8 cellular contexts compared by ENCODE assay signal in the genomic region with DNA sequence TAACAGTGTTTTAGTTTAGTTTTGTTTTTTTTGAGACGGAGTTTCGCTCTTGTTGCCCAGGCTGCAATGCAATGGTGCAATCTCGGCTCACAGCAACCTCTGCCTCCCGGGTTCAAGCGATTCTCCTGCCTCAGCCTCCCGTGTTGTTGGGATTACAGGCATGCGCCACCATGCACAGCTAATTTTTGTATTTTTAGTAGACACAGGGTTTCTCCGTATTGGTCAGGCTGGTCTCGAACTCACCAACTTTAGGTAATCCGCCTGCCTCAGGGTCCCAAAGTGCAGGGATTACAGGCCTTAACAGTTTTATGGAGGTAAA. TPM values are rescaled to one million over a fixed set of nuclear protein-coding genes. Genes with fewer than 3 reads are reported as not detected.
DNase-seq lines count a peak whose midpoint lies in the region; ATAC-seq, FAIRE-seq and TF ChIP-seq lines count a peak whose summit lies in the region.
"Not testable (repeated sequence)": the region's sequence is repeated elsewhere in the genome, so short reads cannot be mapped to it uniquely, and the experiment has no call there.

No MANE protein-coding gene starts in this region.

- H3K14ac ChIP-seq in trophoblast cell (ENCODE audit: low read length): not testable (repeated sequence)

- H3K4me1 ChIP-seq in PC-9 (replicated peaks; ENCODE audit: insufficient read depth); trophoblast cell (ENCODE audit: control insufficient read depth in 1 of 2, insufficient read depth in 2 of 2, low read length in 2 of 2); urinary bladder (ENCODE audit: insufficient read depth): not testable (repeated sequence)
- H3K4me1 ChIP-seq in endothelial cell of umbilical vein (ENCODE audit: control insufficient read depth, extremely low read depth, insufficient read depth, low read length) (peaks cover 11% of the 10 kb centered on the region), liver (ENCODE audit: control insufficient read depth in 4 of 4, insufficient read depth in 4 of 4, low read length in 3 of 4) (peaks cover 1 to 21% (median 14%) of the 10 kb centered on the region in 4 donors)

- not testable (repeated sequence) for H3K9me1 ChIP-seq in endothelial cell of umbilical vein (replicated peaks; ENCODE audit: control insufficient read depth, extremely low read depth, insufficient read depth, low read length)

- not testable (repeated sequence) for TF ChIP-seq RAD21 in liver (IDR thresholded peaks at IDR 0.05)

- 38% methylated on average over 10 of the region's 10 CpGs for WGBS in liver
- no CpG with 5 or more reads among the region's 10 CpGs for WGBS in trophoblast cell (ENCODE audit: extremely low coverage, insufficient coverage, insufficient read length)
- WGBS in urinary bladder: 41% methylated on average over 10 of the region's 10 CpGs

- H3K4ac ChIP-seq in trophoblast cell (ENCODE audit: low read depth, low read length): not testable (repeated sequence)

- peaks cover 43% of the 10 kb centered on the region for H3K4me1 Mint-ChIP-seq in activated naive CD4-positive, alpha-beta T cell treated with anti-CD3 and anti-CD28 coated beads, Interleukin-2, amount 50 U/mL, for 24 hours

- H4K12ac ChIP-seq in trophoblast cell (ENCODE audit: low read depth, low read length): peak overlapping the region; percentile 44

- intact Hi-C loops in PC-9 (cut with micrococcal nuclease; ENCODE audit: unreplicated experiment); endothelial cell of umbilical vein (cut with micrococcal nuclease): not testable (repeated sequence)

- not testable (repeated sequence) for H3K9me2 ChIP-seq in PC-9 (ENCODE audit: insufficient read depth)

- dilution Hi-C loops in endothelial cell of umbilical vein (cut with MboI; ENCODE audit: extremely low pct_ligation_motif_present, low sequenced_read_pairs): not testable (repeated sequence)

- H3K36me3 Mint-ChIP-seq in activated naive CD4-positive, alpha-beta T cell treated with anti-CD3 and anti-CD28 coated beads, Interleukin-2, amount 50 U/mL, for 24 hours: not testable (repeated sequence)

- not testable (repeated sequence) for H2BK120ac ChIP-seq in trophoblast cell (ENCODE audit: insufficient read depth, low read length, poor library complexity)

- H3K4me3 Mint-ChIP-seq in activated naive CD4-positive, alpha-beta T cell treated with anti-CD3 and anti-CD28 coated beads, Interleukin-2, amount 50 U/mL, for 24 hours: peak overlapping the region; percentile 100

- peak overlapping the region; percentile 84 for H3K9ac ChIP-seq in endothelial cell of umbilical vein (replicated peaks; ENCODE audit: extremely low read depth, insufficient read depth, low read length)
- H3K9ac ChIP-seq in liver (ENCODE audit: low read depth in 1 of 2, low read length in 2 of 2): peak overlapping the region in 1 of 2 donors; percentile 48
- not testable (repeated sequence) for H3K9ac ChIP-seq in trophoblast cell (ENCODE audit: low read length)

- ATAC-seq in HG02938 (IDR thresholded peaks at IDR 0.05; ENCODE audit: unreplicated experiment): peak; percentile 4

- H2AFZ ChIP-seq in PC-9: peak overlapping the region; percentile 98
- peak overlapping the region; percentile 52 for H2AFZ ChIP-seq in endothelial cell of umbilical vein (ENCODE audit: low read depth, low read length)
- not testable (repeated sequence) for H2AFZ ChIP-seq in trophoblast cell (ENCODE audit: insufficient read depth, low read length, poor library complexity)

- not testable (repeated sequence) for H3K18ac ChIP-seq in trophoblast cell (ENCODE audit: low read length)

- H3K4me3 ChIP-seq in GM12875 (ENCODE audit: low read depth, low read length): peak overlapping the region; percentile 72
- peak overlapping the region; percentile 77; the same call in 1 of the 2 replicates for H3K4me3 ChIP-seq in PC-9
- H3K4me3 ChIP-seq in endothelial cell of umbilical vein (replicated peaks in 1 of 3; ENCODE audit: insufficient read depth in 1 of 3, low read depth in 1 of 3, low read length in 3 of 3): peak overlapping the region; percentile 13 to 98 (median 56)
- H3K4me3 ChIP-seq in liver (ENCODE audit: low read depth in 1 of 3, low read length in 3 of 3): peak overlapping the region; percentile 83 to 100 (median 97)
- not testable (repeated sequence) for H3K4me3 ChIP-seq in trophoblast cell (ENCODE audit: low read depth, low read length)
- H3K4me3 ChIP-seq in urinary bladder (ENCODE audit: low read depth, low read length): peak overlapping the region; percentile 80

- TF ChIP-seq CTCF in GM12875 (IDR thresholded peaks at IDR 0.05; ENCODE audit: borderline replicate concordance, insufficient read depth, low read depth, low read length); PC-9 (conservative IDR thresholded peaks at IDR 0.05); endothelial cell of umbilical vein (IDR thresholded peaks at IDR 0.05; ENCODE audit: extremely low read depth in 1 of 2, insufficient read depth in 1 of 2, low read depth in 1 of 2, low read length in 2 of 2); liver (IDR thresholded peaks at IDR 0.05; ENCODE audit: low read depth, low read length, missing input control): not testable (repeated sequence)

- BruUV-seq in PC-9 (replicated peaks; lab: Mats Ljungman, UMichigan); endothelial cell of umbilical vein (replicated peaks; lab: Mats Ljungman, UMichigan): not testable (repeated sequence)

- not testable (repeated sequence) for H3K9me3 ChIP-seq in PC-9 (ENCODE audit: insufficient read depth, low read depth); endothelial cell of umbilical vein (replicated peaks; ENCODE audit: control insufficient read depth, insufficient read depth, low read length); liver (ENCODE audit: control insufficient read depth in 4 of 4, low read length in 3 of 4); trophoblast cell (ENCODE audit: insufficient read depth, low read depth, low read length)

- POLR2A ChIA-PET in PC-9 (lab: Charles Lee; ENCODE audit: unreplicated experiment) (interaction anchor here (0.5 to 1.9 kb wide), 6 partner anchors 18 to 534 kb away, joined by 4 to 13 read pairs (median 10); partner anchors contain the start of gene ZNF770), endothelial cell of umbilical vein (lab: Charles Lee) (interaction anchor here (0.6 to 1.6 kb wide), 6 partner anchors 11 to 349 kb away, joined by 3 to 30 read pairs (median 4); partner anchors contain the start of gene ZNF770)

- not testable (repeated sequence) for H2BK12ac ChIP-seq in trophoblast cell (ENCODE audit: low read length)

- H3K4me2 ChIP-seq in PC-9: peak overlapping the region; percentile 95
- peak overlapping the region; percentile 43 for H3K4me2 ChIP-seq in endothelial cell of umbilical vein (ENCODE audit: insufficient read depth, low read length)
- peak overlapping the region; percentile 53 for H3K4me2 ChIP-seq in trophoblast cell (ENCODE audit: low read length)

- H3K27me3 Mint-ChIP-seq in activated naive CD4-positive, alpha-beta T cell treated with anti-CD3 and anti-CD28 coated beads, Interleukin-2, amount 50 U/mL, for 24 hours: not testable (repeated sequence)

- not testable (repeated sequence) for TF ChIP-seq POLR2A in endothelial cell of umbilical vein (IDR thresholded peaks at IDR 0.05; ENCODE audit: low read depth, low read length)

- H3K36me3 ChIP-seq in PC-9 (ENCODE audit: low read depth); endothelial cell of umbilical vein (ENCODE audit: control insufficient read depth in 2 of 2, extremely low read depth in 1 of 2, insufficient read depth in 2 of 2, low read length in 2 of 2); liver (ENCODE audit: control insufficient read depth in 4 of 4, insufficient read depth in 3 of 4, low read depth in 1 of 4, low read length in 3 of 4); trophoblast cell (ENCODE audit: control insufficient read depth in 1 of 2, insufficient read depth in 2 of 2, low read length in 2 of 2); urinary bladder (ENCODE audit: insufficient read depth): not testable (repeated sequence)

- FAIRE-seq in endothelial cell of umbilical vein (lab: Jason Lieb, UNC): not testable (repeated sequence)

- H4K91ac ChIP-seq in trophoblast cell (ENCODE audit: low read depth, low read length): not testable (repeated sequence)

- H3K9me3 Mint-ChIP-seq in activated naive CD4-positive, alpha-beta T cell treated with anti-CD3 and anti-CD28 coated beads, Interleukin-2, amount 50 U/mL, for 24 hours: not testable (repeated sequence)

- DNase-seq in PC-9; endothelial cell of umbilical vein (ENCODE audit: low read depth, low spot score); trophoblast cell: not testable (repeated sequence)

- H3K23ac ChIP-seq in trophoblast cell (ENCODE audit: low read length): not testable (repeated sequence)

- not testable (repeated sequence) for H4K20me1 ChIP-seq in PC-9 (ENCODE audit: insufficient read depth); endothelial cell of umbilical vein (replicated peaks; ENCODE audit: control insufficient read depth, extremely low read depth, insufficient read depth, low read length)

- not testable (repeated sequence) for H2AK5ac ChIP-seq in trophoblast cell (ENCODE audit: low read length)

- CTCF ChIA-PET in PC-9 (lab: Charles Lee) (interaction anchor here (1.0 to 1.3 kb wide), 2 partner anchors 18 to 49 kb away, joined by 4 to 7 read pairs; partner anchors contain the start of gene ZNF770), endothelial cell of umbilical vein (lab: Charles Lee) (interaction anchor here (0.8 to 6.6 kb wide), 19 partner anchors 9 to 359 kb away, joined by 3 to 82 read pairs (median 5); partner anchors contain the start of gene ZNF770)

- not testable (repeated sequence) for H3K27me3 ChIP-seq in PC-9 (ENCODE audit: insufficient read depth, low read depth); endothelial cell of umbilical vein (ENCODE audit: control insufficient read depth in 2 of 2, insufficient read depth in 2 of 2, low read length in 2 of 2); liver (ENCODE audit: control insufficient read depth in 4 of 4, insufficient read depth in 4 of 4, low read length in 3 of 4); trophoblast cell (ENCODE audit: insufficient read depth, low read length)

- not testable (repeated sequence) for H3F3A ChIP-seq in PC-9 (ENCODE audit: insufficient read depth, low read depth)

- H3K79me1 ChIP-seq in trophoblast cell (ENCODE audit: low read length): not testable (repeated sequence)

- not testable (repeated sequence) for H2BK5ac ChIP-seq in trophoblast cell (ENCODE audit: low read depth, low read length, poor library complexity)

- peak overlapping the region; percentile 99 for H3K27ac Mint-ChIP-seq in activated naive CD4-positive, alpha-beta T cell treated with anti-CD3 and anti-CD28 coated beads, Interleukin-2, amount 50 U/mL, for 24 hours

- not testable (repeated sequence) for H3K27ac ChIP-seq in PC-9; endothelial cell of umbilical vein (ENCODE audit: insufficient read depth, low read depth, low read length); liver (ENCODE audit: low read depth in 1 of 2, low read length in 2 of 2); trophoblast cell (ENCODE audit: low read depth, low read length); urinary bladder (ENCODE audit: low read depth)

- peak overlapping the region; percentile 69 for H4K8ac ChIP-seq in trophoblast cell (ENCODE audit: low read depth, low read length)

- H3K79me2 ChIP-seq in PC-9 (ENCODE audit: low read depth) (peaks cover 40% of the 10 kb centered on the region), endothelial cell of umbilical vein (ENCODE audit: control insufficient read depth, insufficient read depth, low read length) (peaks cover 40% of the 10 kb centered on the region)
- not testable (repeated sequence) for H3K79me2 ChIP-seq in trophoblast cell (ENCODE audit: control insufficient read depth, insufficient read depth, low read length, poor library complexity)

RNA-seq across cellular contexts. Expression of gene AQR, which starts 0.5 kb away (rescaled TPM):
- total RNA-seq in PC-9 (2021) (24.1 and 33.6 TPM in 2 replicates), endothelial cell of umbilical vein (37.5 and 37.7 TPM in 2 replicates), liver (10 to 100 TPM; 11.6 to 14.3 TPM), urinary bladder (52.3 TPM)
- polyA plus RNA-seq in endothelial cell of umbilical vein (18.7 and 18.9 TPM in 2 replicates), liver (1 to 10 TPM; 3.4 to 5.8 TPM), urinary bladder (9.9 TPM)
- polyA plus RNA-seq in endothelial cell of umbilical vein (2011; cell fraction: cytosol; rRNA removed): 23.0 and 24.3 TPM in 2 replicates
- 58.3 and 78.1 TPM in 2 replicates for polyA plus RNA-seq in endothelial cell of umbilical vein (2011; cell fraction: nucleus; rRNA removed)
- 14.1 and 21.0 TPM in 2 replicates for polyA plus RNA-seq in endothelial cell of umbilical vein (2012)
- polyA minus RNA-seq in endothelial cell of umbilical vein: 34.3 and 34.4 TPM in 2 replicates
- 25.4 TPM for polyA minus RNA-seq in endothelial cell of umbilical vein (2011; cell fraction: cytosol; rRNA and poly(A)+ RNA removed)
- 64.2 and 98.2 TPM in 2 replicates for polyA minus RNA-seq in endothelial cell of umbilical vein (2011; cell fraction: nucleus; rRNA and poly(A)+ RNA removed)
- 21.1 and 23.1 TPM in 2 replicates for polyA plus RNA-seq in trophoblast cell (2013)

RNA-seq across cellular contexts. Expression of gene ZNF770, which starts 18.0 kb away (rescaled TPM):
- total RNA-seq in PC-9 (2021) (25.9 and 34.0 TPM in 2 replicates), endothelial cell of umbilical vein (29.3 and 30.3 TPM in 2 replicates), liver (10 to 100 TPM; 23.9 to 33.1 TPM), urinary bladder (68.4 TPM)
- polyA plus RNA-seq in endothelial cell of umbilical vein (4.7 and 6.4 TPM in 2 replicates), liver (10 to 100 TPM in 1 of 2 donors, 1 to 10 TPM in 1; 9.3 to 74.4 TPM), urinary bladder (17.3 TPM)
- 6.8 and 7.2 TPM in 2 replicates for polyA plus RNA-seq in endothelial cell of umbilical vein (2011; cell fraction: cytosol; rRNA removed)
- 9.6 and 11.1 TPM in 2 replicates for polyA plus RNA-seq in endothelial cell of umbilical vein (2011; cell fraction: nucleus; rRNA removed)
- polyA plus RNA-seq in endothelial cell of umbilical vein (2012): 10.8 and 17.6 TPM in 2 replicates
- 23.2 and 25.7 TPM in 2 replicates for polyA minus RNA-seq in endothelial cell of umbilical vein
- 35.4 TPM for polyA minus RNA-seq in endothelial cell of umbilical vein (2011; cell fraction: cytosol; rRNA and poly(A)+ RNA removed)
- polyA minus RNA-seq in endothelial cell of umbilical vein (2011; cell fraction: nucleus; rRNA and poly(A)+ RNA removed): 18.0 and 26.5 TPM in 2 replicates
- polyA plus RNA-seq in trophoblast cell (2013): 17.7 and 19.3 TPM in 2 replicates

Comparison
In these comparisons a context has a peak if more than half of its experiments do, and no peak if none do; other contexts are left out.
1. H3K4me2 ChIP-seq: peak in every context shown above with its lines; median percentile 95 in PC-9; 53 in trophoblast cell; 43 in endothelial cell of umbilical vein.